Comparison of ENCODE assay signal across 8 cellular contexts in genomic region chr4:173509031-173510001, GRCh38. TPM values are rescaled to one million over a fixed set of nuclear protein-coding genes. Genes with fewer than 3 reads are reported as not detected.
DNase-seq lines count a peak whose midpoint lies in the region; ATAC-seq and TF ChIP-seq lines count a peak whose summit lies in the region.

No MANE protein-coding gene starts in this region.

- peak overlapping the region; percentile 47 for H3K4me3 ChIP-seq in HL-60 (replicated peaks; ENCODE audit: insufficient read depth, low read length)
- peak overlapping the region; percentile 66 for H3K4me3 ChIP-seq in endodermal cell (ENCODE audit: low read length)
- no peak overlapping the region for H3K4me3 ChIP-seq in HAP-1

- WGBS in endodermal cell (ENCODE audit: insufficient coverage in 1 of 2, insufficient read length in 1 of 2), 2 experiments: 7 to 11% methylated on average over 27 to 72 of the region's 72 CpGs

- no peak for DNase-seq in T-helper 1 cell
- DNase-seq in HL-60 (ENCODE audit: low read depth in 1 of 2, low spot score in 1 of 2): peak in 1 of 2 experiments; percentile 31
- peak; percentile 78 for DNase-seq in endodermal cell
- no peak for DNase-seq in natural killer cell treated with Interleukin-12 subunit alpha and Interleukin-12 subunit beta and Interleukin-15 and Interleukin-18, amount 100 ng/mL, for 72 hours (ENCODE audit: low spot score)
- DNase-seq in HAP-1 (ENCODE audit: low spot score in 2 of 2): no peak
- DNase-seq in activated CD4-positive, CD25-positive, alpha-beta regulatory T cell treated with anti-CD3 and anti-CD28 coated beads, Interleukin-2, amount 50 U/mL, for 72 hours: no peak
- DNase-seq in glomerular visceral epithelial cell (ENCODE audit: extremely low spot score): no peak

- peaks cover 15% of the 10 kb centered on the region for H3K4me1 Mint-ChIP-seq in T-helper 1 cell treated with Interleukin-12 subunit alpha and Interleukin-12 subunit beta and Interleukin-4 antibody, amounts not matched to agents 30 μg/mL and 1 μg/mL, for 36 hours (ENCODE audit: low read depth)
- peaks cover 13% of the 10 kb centered on the region for H3K4me1 Mint-ChIP-seq in endodermal cell
- H3K4me1 Mint-ChIP-seq in natural killer cell treated with Interleukin-12 subunit alpha and Interleukin-12 subunit beta and Interleukin-15 and Interleukin-18, amount 100 ng/mL, for 72 hours (ENCODE audit: low read depth in 2 of 2): peaks cover 8 to 23% of the 10 kb centered on the region in 2 donors

- peaks cover 94% of the 10 kb centered on the region for H3K27me3 Mint-ChIP-seq in T-helper 1 cell treated with Interleukin-12 subunit alpha and Interleukin-12 subunit beta and Interleukin-4 antibody, amounts not matched to agents 30 μg/mL and 1 μg/mL, for 36 hours (ENCODE audit: low read depth)
- H3K27me3 Mint-ChIP-seq in endodermal cell (ENCODE audit: insufficient read depth): peaks cover 100% of the 10 kb centered on the region
- H3K27me3 Mint-ChIP-seq in natural killer cell treated with Interleukin-12 subunit alpha and Interleukin-12 subunit beta and Interleukin-15 and Interleukin-18, amount 100 ng/mL, for 72 hours: peaks cover 47 to 60% of the 10 kb centered on the region in 2 donors

- in situ Hi-C loops in HAP-1 (cut with MboI; ENCODE audit: low sequenced_read_pairs): no loop called here

- H3K4me3 Mint-ChIP-seq in T-helper 1 cell treated with Interleukin-12 subunit alpha and Interleukin-12 subunit beta and Interleukin-4 antibody, amounts not matched to agents 30 μg/mL and 1 μg/mL, for 36 hours: peak overlapping the region; percentile 56
- H3K4me3 Mint-ChIP-seq in endodermal cell: peak overlapping the region; percentile 61
- peak overlapping the region; percentile 62 for H3K4me3 Mint-ChIP-seq in natural killer cell treated with Interleukin-12 subunit alpha and Interleukin-12 subunit beta and Interleukin-15 and Interleukin-18, amount 100 ng/mL, for 72 hours

- H3K9ac ChIP-seq in endodermal cell (ENCODE audit: extremely low read depth, low read length, poor library complexity, severe bottlenecking): no peak overlapping the region

- H3K27ac ChIP-seq in HL-60 (replicated peaks) (no peak overlapping the region), endodermal cell (ENCODE audit: low read depth, low read length) (no peak overlapping the region)

- H3K27me3 ChIP-seq in HL-60 (ENCODE audit: insufficient read depth, poor library complexity, severe bottlenecking): peaks cover 61% of the 10 kb centered on the region
- H3K27me3 ChIP-seq in endodermal cell (ENCODE audit: control insufficient read depth, insufficient read depth, low read length, poor library complexity, severe bottlenecking): peaks cover 100% of the 10 kb centered on the region
- peaks cover 8% of the 10 kb centered on the region; the same call in 1 of the 2 replicates for H3K27me3 ChIP-seq in HAP-1 (ENCODE audit: low read depth)

- H3K36me3 ChIP-seq in endodermal cell (ENCODE audit: control insufficient read depth, insufficient read depth, low read length): no peaks in the 10 kb centered on the region
- H3K36me3 ChIP-seq in HAP-1 (replicated peaks): no peaks in the 10 kb centered on the region

- H3K4me1 ChIP-seq in endodermal cell (ENCODE audit: control insufficient read depth, insufficient read depth, low read length) (no peaks in the 10 kb centered on the region), HAP-1 (no peaks in the 10 kb centered on the region)

- peaks cover 8% of the 10 kb centered on the region for H3K36me3 Mint-ChIP-seq in T-helper 1 cell treated with Interleukin-12 subunit alpha and Interleukin-12 subunit beta and Interleukin-4 antibody, amounts not matched to agents 30 μg/mL and 1 μg/mL, for 36 hours (ENCODE audit: low read depth)
- H3K36me3 Mint-ChIP-seq in endodermal cell (ENCODE audit: low read depth): peaks cover 4% of the 10 kb centered on the region
- H3K36me3 Mint-ChIP-seq in natural killer cell treated with Interleukin-12 subunit alpha and Interleukin-12 subunit beta and Interleukin-15 and Interleukin-18, amount 100 ng/mL, for 72 hours: no peaks in the 10 kb centered on the region

- no peak for TF ChIP-seq CTCF in HL-60 (IDR thresholded peaks at IDR 0.05; ENCODE audit: insufficient read depth, low read length)
- TF ChIP-seq CTCF in endodermal cell (conservative IDR thresholded peaks at IDR 0.05): no peak

- H3K27ac Mint-ChIP-seq in T-helper 1 cell treated with Interleukin-12 subunit alpha and Interleukin-12 subunit beta and Interleukin-4 antibody, amounts not matched to agents 30 μg/mL and 1 μg/mL, for 36 hours: peak overlapping the region; percentile 55
- H3K27ac Mint-ChIP-seq in endodermal cell: no peak overlapping the region
- H3K27ac Mint-ChIP-seq in natural killer cell treated with Interleukin-12 subunit alpha and Interleukin-12 subunit beta and Interleukin-15 and Interleukin-18, amount 100 ng/mL, for 72 hours: no peak overlapping the region

- no peaks in the 10 kb centered on the region for H3K9me3 Mint-ChIP-seq in T-helper 1 cell treated with Interleukin-12 subunit alpha and Interleukin-12 subunit beta and Interleukin-4 antibody, amounts not matched to agents 30 μg/mL and 1 μg/mL, for 36 hours
- H3K9me3 Mint-ChIP-seq in endodermal cell: peaks cover 9% of the 10 kb centered on the region
- no peaks in the 10 kb centered on the region for H3K9me3 Mint-ChIP-seq in natural killer cell treated with Interleukin-12 subunit alpha and Interleukin-12 subunit beta and Interleukin-15 and Interleukin-18, amount 100 ng/mL, for 72 hours

- peak; percentile 62 to 64 for ATAC-seq in natural killer cell treated with Interleukin-12 subunit alpha and Interleukin-12 subunit beta and Interleukin-15 and Interleukin-18, amount 100 ng/mL, for 72 hours

- H3K9me3 ChIP-seq in endodermal cell (ENCODE audit: control insufficient read depth, low read length): no peaks in the 10 kb centered on the region
- no peaks in the 10 kb centered on the region for H3K9me3 ChIP-seq in HAP-1

RNA-seq across cellular contexts. Expression of gene HAND2, which starts 20.7 kb away (rescaled TPM):
- total RNA-seq in endodermal cell: not detected
- polyA plus RNA-seq in endodermal cell (2013, experiment 1 of 2): 2.0 TPM
- 2.0 TPM for polyA plus RNA-seq in endodermal cell (2013, experiment 2 of 2)
- not detected for total RNA-seq in natural killer cell treated with Interleukin-12 subunit alpha and Interleukin-12 subunit beta and Interleukin-15 and Interleukin-18, amount 100 ng/mL, for 72 hours
